ENCODE assay signal across 11 cellular contexts in genomic region chr20:17042122-17042521, GRCh38.
"Had no signal": no experiment of that assay in that cellular context is flagged by ENCODE, and none has a peak within 500 bp of the region (broad histone marks: within the 10 kb centered on the region; RNA-seq: fewer than 3 reads in every experiment).

No MANE protein-coding gene starts in this region.

- ATAC-seq: GM23338, HCT116 had no signal

- H3K9me3 Mint-ChIP-seq: GM23338, H9 had no signal

- H3K36me3 ChIP-seq: HAP-1 had no signal

- H3K4me3 ChIP-seq: GM23248, GM23338, HAP-1 had no signal

- FAIRE-seq: H1, H54 had no signal

- H3K4me3 Mint-ChIP-seq: GM23338, H9, HFFc6 had no signal

- H2AFZ ChIP-seq: GM23248 had no signal

- H3K9me3 ChIP-seq: HAP-1 had no signal

- H3K4me1 ChIP-seq: HAP-1 had no signal

- DNase-seq: GM23248, GOT3, H7, H9, HCEC 1CT, HFFc6 had no signal

- H3K27ac Mint-ChIP-seq: GM23338, H9, HFFc6 had no signal

- H3K27ac ChIP-seq: GM23248 had no signal

- H3K9ac ChIP-seq: GM23248 had no signal
